9 cellular contexts compared by ENCODE assay signal in the genomic region with DNA sequence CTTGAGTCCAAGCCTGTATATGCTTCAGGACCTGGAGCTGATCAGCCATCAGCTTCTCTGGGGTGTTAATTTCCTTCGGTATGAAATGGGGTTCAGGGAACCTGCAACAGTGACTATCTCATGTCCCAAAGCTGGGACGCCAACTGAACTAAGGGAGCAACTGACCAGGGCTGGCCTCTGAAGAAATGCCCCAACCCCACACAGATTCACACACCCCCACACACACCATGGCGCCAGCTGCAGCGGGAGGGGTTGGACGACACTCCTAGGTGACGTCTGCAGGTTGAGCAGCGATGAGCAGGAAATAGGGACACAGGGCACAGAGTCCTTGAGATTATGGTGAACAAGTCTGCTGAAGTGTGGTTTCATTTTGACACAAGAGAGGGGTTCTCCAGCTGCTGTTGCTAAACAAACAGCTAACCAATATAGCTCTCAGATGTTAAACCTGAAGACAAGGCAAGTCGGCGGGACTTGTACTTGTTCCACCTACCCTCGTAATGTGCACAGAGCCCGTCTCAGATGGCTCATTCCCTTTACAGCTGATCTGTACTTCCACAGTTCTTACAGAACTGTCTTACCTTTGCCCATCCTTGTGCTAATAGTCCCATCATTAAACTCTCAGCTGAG. TPM values are rescaled to one million over a fixed set of nuclear protein-coding genes. Genes with fewer than 3 reads are reported as not detected.
DNase-seq lines count a peak whose midpoint lies in the region; ATAC-seq and TF ChIP-seq lines count a peak whose summit lies in the region.
"Had no signal": no experiment of that assay in that cellular context is flagged by ENCODE, and none has a peak within 500 bp of the region (broad histone marks: within the 10 kb centered on the region; RNA-seq: fewer than 3 reads in every experiment).

No MANE protein-coding gene starts in this region.

- no peak overlapping the region for H3K4me2 ChIP-seq in PC-3 (ENCODE audit: low read length)

- H3K27me3 ChIP-seq in PC-3 (ENCODE audit: low read length) (no peaks in the 10 kb centered on the region), muscle layer of duodenum (ENCODE audit: low read depth, low read length) (no peaks in the 10 kb centered on the region), ascending aorta (no peaks in the 10 kb centered on the region)

- ATAC-seq in GM18873 (IDR thresholded peaks at IDR 0.05; ENCODE audit: low FRiP score, unreplicated experiment) (peak; percentile 86), HG02759 (IDR thresholded peaks at IDR 0.05; ENCODE audit: unreplicated experiment) (peak; percentile 94), PC-3 (no peak)
- ATAC-seq: Panc1 had no signal

- H3K79me2 ChIP-seq in PC-3 (ENCODE audit: low read length) = no peaks in the 10 kb centered on the region

- POLR2A ChIA-PET in PC-3 (lab: Charles Lee; ENCODE audit: unreplicated experiment) = no interaction called here

- BruUV-seq in PC-3 (replicated peaks; lab: Mats Ljungman, UMichigan) = no TSS peak

- peaks cover 7% of the 10 kb centered on the region for H3K4me1 ChIP-seq in PC-3 (ENCODE audit: insufficient read depth, low read length)
- H3K4me1 ChIP-seq in muscle layer of duodenum (ENCODE audit: control insufficient read depth in 1 of 2, insufficient read depth in 2 of 2, low read length in 2 of 2) = no peaks in the 10 kb centered on the region
- no peaks in the 10 kb centered on the region for H3K4me1 ChIP-seq in ascending aorta

- H3K4me3 ChIP-seq in PC-3 (ENCODE audit: low read length) (no peak overlapping the region), muscle layer of duodenum (ENCODE audit: low read depth in 1 of 2, low read length in 2 of 2) (peak overlapping the region in 1 of 2 donors; percentile 30), ascending aorta (no peak overlapping the region)

- H3K36me3 ChIP-seq in PC-3 (ENCODE audit: low read depth, low read length) = no peaks in the 10 kb centered on the region
- H3K36me3 ChIP-seq in muscle layer of duodenum (ENCODE audit: control insufficient read depth in 1 of 2, insufficient read depth in 2 of 2, low read length in 2 of 2) = no peaks in the 10 kb centered on the region
- no peaks in the 10 kb centered on the region for H3K36me3 ChIP-seq in ascending aorta

- intact Hi-C loops in PC-3 (cut with micrococcal nuclease) (no loop called here), ascending aorta (cut with DNase I) (no loop called here)

- TF ChIP-seq CTCF in PC-3 (conservative IDR thresholded peaks at IDR 0.05; ENCODE audit: low read depth, low read length) (no peak), ascending aorta (IDR thresholded peaks at IDR 0.05) (no peak)

- H3K9me3 ChIP-seq in PC-3 (ENCODE audit: low read length) (no peaks in the 10 kb centered on the region), muscle layer of duodenum (ENCODE audit: control insufficient read depth in 1 of 2, low read length in 2 of 2) (no peaks in the 10 kb centered on the region), ascending aorta (no peaks in the 10 kb centered on the region)

- 0 out of 2 replicates have a peak overlapping the region, but pooled peaks have one; percentile 11 for H2AFZ ChIP-seq in PC-3 (ENCODE audit: low read length)

- CTCF ChIA-PET in PC-3 (lab: Charles Lee) = no interaction called here

- no peak overlapping the region for H3K9ac ChIP-seq in PC-3 (ENCODE audit: low read length)

- H3K9me2 ChIP-seq in PC-3 (replicated peaks; ENCODE audit: low read length) = no peaks in the 10 kb centered on the region; the same call in 1 of the 2 replicates

- H3K27ac ChIP-seq in PC-3 (ENCODE audit: low read length) (no peak overlapping the region), muscle layer of duodenum (ENCODE audit: low read length) (peak overlapping the region; percentile 36), ascending aorta (no peak overlapping the region)

- H3F3A ChIP-seq in PC-3 (ENCODE audit: low read length, unreplicated experiment) = no peaks in the 10 kb centered on the region

- H4K20me1 ChIP-seq in PC-3 (ENCODE audit: low read length) = no peaks in the 10 kb centered on the region

- DNase-seq in PC-3 (no peak), amniotic stem cell (lab: John Stamatoyannopoulos, UW) (no peak), HuH-7 (ENCODE audit: low spot score) (no peak), cerebellum (ENCODE audit: low spot score) (no peak), ascending aorta (ENCODE audit: low spot score in 2 of 2) (no peak)

RNA-seq across cellular contexts. Expression of gene ADTRP, which starts 7.5 kb away (rescaled TPM):
- total RNA-seq in PC-3 (2014; rRNA removed) (2.0 TPM in 1 of 2 replicates, not detected in the other), cerebellum (not detected), ascending aorta (not detected)
